Comparison of ENCODE assay signal across 1 cellular context in the genomic region with DNA sequence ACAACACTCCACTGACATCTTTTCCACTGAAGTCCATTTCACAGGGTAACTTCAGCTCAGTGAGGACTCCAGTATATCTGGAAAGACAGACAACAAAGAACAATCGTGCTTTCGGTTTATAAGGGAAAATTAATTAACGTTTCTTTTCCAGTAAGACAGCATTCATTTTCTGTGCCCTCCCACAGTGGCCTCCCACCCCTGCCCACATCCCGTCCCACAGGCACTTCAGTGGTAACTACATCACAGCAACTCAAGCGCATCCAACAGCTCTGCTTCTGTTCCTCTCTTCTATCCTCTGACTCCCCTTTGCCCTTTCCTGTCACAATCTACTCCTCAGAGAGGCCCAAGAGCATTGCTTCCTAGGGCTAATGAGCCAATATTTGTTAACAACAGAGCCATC.
TF ChIP-seq lines count a peak whose summit lies in the region.

No MANE protein-coding gene starts in this region.

TF ChIP-seq in GM12878, 131 proteins besides CTCF, POLR2A, EP300 and RAD21 (continued from another document):
- TF ChIP-seq MYB (IDR thresholded peaks at IDR 0.05; ENCODE audit: borderline replicate concordance, low read depth, low read length), result no peak
- TF ChIP-seq KLF5 (IDR thresholded peaks at IDR 0.05; ENCODE audit: partially characterized antibody), result no peak
- TF ChIP-seq, protein P1, sequence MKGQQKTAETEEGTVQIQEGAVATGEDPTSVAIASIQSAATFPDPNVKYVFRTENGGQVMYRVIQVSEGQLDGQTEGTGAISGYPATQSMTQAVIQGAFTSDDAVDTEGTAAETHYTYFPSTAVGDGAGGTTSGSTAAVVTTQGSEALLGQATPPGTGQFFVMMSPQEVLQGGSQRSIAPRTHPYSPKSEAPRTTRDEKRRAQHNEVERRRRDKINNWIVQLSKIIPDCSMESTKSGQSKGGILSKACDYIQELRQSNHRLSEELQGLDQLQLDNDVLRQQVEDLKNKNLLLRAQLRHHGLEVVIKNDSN (IDR thresholded peaks at IDR 0.05; ENCODE audit: borderline replicate concordance, extremely low read length, insufficient read depth, low read depth, low read length), result no peak
- no peak for TF ChIP-seq KDM1A (IDR thresholded peaks at IDR 0.05; ENCODE audit: borderline replicate concordance)
- TF ChIP-seq SMC3 (IDR thresholded peaks at IDR 0.05; ENCODE audit: borderline replicate concordance, low read length), result no peak
- TF ChIP-seq, protein P2, sequence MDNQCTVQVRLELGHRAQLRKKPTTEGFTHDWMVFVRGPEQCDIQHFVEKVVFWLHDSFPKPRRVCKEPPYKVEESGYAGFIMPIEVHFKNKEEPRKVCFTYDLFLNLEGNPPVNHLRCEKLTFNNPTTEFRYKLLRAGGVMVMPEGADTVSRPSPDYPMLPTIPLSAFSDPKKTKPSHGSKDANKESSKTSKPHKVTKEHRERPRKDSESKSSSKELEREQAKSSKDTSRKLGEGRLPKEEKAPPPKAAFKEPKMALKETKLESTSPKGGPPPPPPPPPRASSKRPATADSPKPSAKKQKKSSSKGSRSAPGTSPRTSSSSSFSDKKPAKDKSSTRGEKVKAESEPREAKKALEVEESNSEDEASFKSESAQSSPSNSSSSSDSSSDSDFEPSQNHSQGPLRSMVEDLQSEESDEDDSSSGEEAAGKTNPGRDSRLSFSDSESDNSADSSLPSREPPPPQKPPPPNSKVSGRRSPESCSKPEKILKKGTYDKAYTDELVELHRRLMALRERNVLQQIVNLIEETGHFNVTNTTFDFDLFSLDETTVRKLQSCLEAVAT (IDR thresholded peaks at IDR 0.05), result 0 out of 2 replicates have a peak, but pooled peaks have one; percentile 25
- TF ChIP-seq, protein P3, sequence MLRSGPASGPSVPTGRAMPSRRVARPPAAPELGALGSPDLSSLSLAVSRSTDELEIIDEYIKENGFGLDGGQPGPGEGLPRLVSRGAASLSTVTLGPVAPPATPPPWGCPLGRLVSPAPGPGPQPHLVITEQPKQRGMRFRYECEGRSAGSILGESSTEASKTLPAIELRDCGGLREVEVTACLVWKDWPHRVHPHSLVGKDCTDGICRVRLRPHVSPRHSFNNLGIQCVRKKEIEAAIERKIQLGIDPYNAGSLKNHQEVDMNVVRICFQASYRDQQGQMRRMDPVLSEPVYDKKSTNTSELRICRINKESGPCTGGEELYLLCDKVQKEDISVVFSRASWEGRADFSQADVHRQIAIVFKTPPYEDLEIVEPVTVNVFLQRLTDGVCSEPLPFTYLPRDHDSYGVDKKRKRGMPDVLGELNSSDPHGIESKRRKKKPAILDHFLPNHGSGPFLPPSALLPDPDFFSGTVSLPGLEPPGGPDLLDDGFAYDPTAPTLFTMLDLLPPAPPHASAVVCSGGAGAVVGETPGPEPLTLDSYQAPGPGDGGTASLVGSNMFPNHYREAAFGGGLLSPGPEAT (IDR thresholded peaks at IDR 0.05; ENCODE audit: low read depth), result peak; percentile 58; the same call in 1 of the 2 replicates
- TF ChIP-seq RCOR1 (conservative IDR thresholded peaks at IDR 0.05; ENCODE audit: low read depth, low read length), result no peak
- TF ChIP-seq TAF1 (IDR thresholded peaks at IDR 0.05; ENCODE audit: borderline replicate concordance, low read depth, low read length), result no peak
